In genomic region chr6:136158971-136159370, GRCh38 we compare ENCODE assay signal across 17 cellular contexts.
DNase-seq lines count a peak whose midpoint lies in the region; ATAC-seq and TF ChIP-seq lines count a peak whose summit lies in the region.
"Had no signal": no experiment of that assay in that cellular context is flagged by ENCODE, and none has a peak within 500 bp of the region (broad histone marks: within the 10 kb centered on the region; RNA-seq: fewer than 3 reads in every experiment).

No MANE protein-coding gene starts in this region.

- H3K27ac ChIP-seq in VCaP = peak overlapping the region; percentile 27; the same call in 1 of the 2 replicates
- H3K27ac ChIP-seq: BLaER1 treated with 17β-estradiol and CSF1 and Interleukin-3, amounts not matched to agents 10 nM and 100 nM had no signal

- TF ChIP-seq CTCF in VCaP (conservative IDR thresholded peaks at IDR 0.05) (no peak), nephron (IDR thresholded peaks at IDR 0.05; ENCODE audit: unreplicated experiment in 3 of 3) (no peak)

- H3K4me3 Mint-ChIP-seq in stimulated activated naive CD8-positive, alpha-beta T cell treated with anti-CD3 and anti-CD28 coated beads, Interleukin-15, Interleukin-2, amounts not matched to agents 100 ng/mL and 50 ng/mL, for 24 hours = no peak overlapping the region
- no peak overlapping the region for H3K4me3 Mint-ChIP-seq in nephron
- H3K4me3 Mint-ChIP-seq: CD4-positive, alpha-beta memory T cell; GM23338 had no signal

- peaks cover 4% of the 10 kb centered on the region for H3K9me3 Mint-ChIP-seq in stimulated activated naive CD8-positive, alpha-beta T cell treated with anti-CD3 and anti-CD28 coated beads, Interleukin-15, Interleukin-2, amounts not matched to agents 100 ng/mL and 50 ng/mL, for 24 hours
- H3K9me3 Mint-ChIP-seq in nephron = no peaks in the 10 kb centered on the region

- H3K27me3 Mint-ChIP-seq in stimulated activated naive CD8-positive, alpha-beta T cell treated with anti-CD3 and anti-CD28 coated beads, Interleukin-15, Interleukin-2, amounts not matched to agents 100 ng/mL and 50 ng/mL, for 24 hours = peaks cover 4% of the 10 kb centered on the region
- H3K27me3 Mint-ChIP-seq in nephron (ENCODE audit: low read depth) = no peaks in the 10 kb centered on the region

- peaks cover 5% of the 10 kb centered on the region for H3K4me1 Mint-ChIP-seq in stimulated activated naive CD8-positive, alpha-beta T cell treated with anti-CD3 and anti-CD28 coated beads, Interleukin-15, Interleukin-2, amounts not matched to agents 100 ng/mL and 50 ng/mL, for 24 hours (ENCODE audit: low read depth)
- peaks cover 16% of the 10 kb centered on the region for H3K4me1 Mint-ChIP-seq in nephron
- H3K4me1 Mint-ChIP-seq: GM23338 had no signal

- H3K27ac Mint-ChIP-seq in stimulated activated naive CD8-positive, alpha-beta T cell treated with anti-CD3 and anti-CD28 coated beads, Interleukin-15, Interleukin-2, amounts not matched to agents 100 ng/mL and 50 ng/mL, for 24 hours = peak overlapping the region; percentile 36
- H3K27ac Mint-ChIP-seq in nephron = peak overlapping the region; percentile 29 to 78 (median 36)
- H3K27ac Mint-ChIP-seq: CD4-positive, alpha-beta memory T cell; GM23338 had no signal

- no peak for ATAC-seq in stimulated activated naive CD8-positive, alpha-beta T cell treated with anti-CD3 and anti-CD28 coated beads, Interleukin-15, Interleukin-2, amounts not matched to agents 100 U/mL and 50 U/mL, for 24 hours
- ATAC-seq in HG02623 (IDR thresholded peaks at IDR 0.05; ENCODE audit: unreplicated experiment) = no peak
- ATAC-seq: GM23338 had no signal

- H3K36me3 Mint-ChIP-seq in stimulated activated naive CD8-positive, alpha-beta T cell treated with anti-CD3 and anti-CD28 coated beads, Interleukin-15, Interleukin-2, amounts not matched to agents 100 ng/mL and 50 ng/mL, for 24 hours (ENCODE audit: low read depth) = no peaks in the 10 kb centered on the region
- peaks cover 26% of the 10 kb centered on the region for H3K36me3 Mint-ChIP-seq in nephron (ENCODE audit: low read depth)
- H3K36me3 Mint-ChIP-seq: CD4-positive, alpha-beta memory T cell had no signal

- no peak for DNase-seq in stimulated activated naive CD8-positive, alpha-beta T cell treated with anti-CD3 and anti-CD28 coated beads, Interleukin-15, Interleukin-2, amounts not matched to agents 100 U/mL and 50 U/mL, for 24 hours
- DNase-seq in dermis blood vessel endothelial cell (no peak), medulla oblongata (ENCODE audit: extremely low spot score) (no peak)
- DNase-seq: Caco-2; CD4-positive, alpha-beta memory T cell; DMS 273 treated with DMSO at 0.1 percent for 48 hours; KG1; NCI-H146; NCI-H2029; NCI-H2171; NCI-H524 had no signal
